8 cellular contexts compared by ENCODE assay signal in the genomic region with DNA sequence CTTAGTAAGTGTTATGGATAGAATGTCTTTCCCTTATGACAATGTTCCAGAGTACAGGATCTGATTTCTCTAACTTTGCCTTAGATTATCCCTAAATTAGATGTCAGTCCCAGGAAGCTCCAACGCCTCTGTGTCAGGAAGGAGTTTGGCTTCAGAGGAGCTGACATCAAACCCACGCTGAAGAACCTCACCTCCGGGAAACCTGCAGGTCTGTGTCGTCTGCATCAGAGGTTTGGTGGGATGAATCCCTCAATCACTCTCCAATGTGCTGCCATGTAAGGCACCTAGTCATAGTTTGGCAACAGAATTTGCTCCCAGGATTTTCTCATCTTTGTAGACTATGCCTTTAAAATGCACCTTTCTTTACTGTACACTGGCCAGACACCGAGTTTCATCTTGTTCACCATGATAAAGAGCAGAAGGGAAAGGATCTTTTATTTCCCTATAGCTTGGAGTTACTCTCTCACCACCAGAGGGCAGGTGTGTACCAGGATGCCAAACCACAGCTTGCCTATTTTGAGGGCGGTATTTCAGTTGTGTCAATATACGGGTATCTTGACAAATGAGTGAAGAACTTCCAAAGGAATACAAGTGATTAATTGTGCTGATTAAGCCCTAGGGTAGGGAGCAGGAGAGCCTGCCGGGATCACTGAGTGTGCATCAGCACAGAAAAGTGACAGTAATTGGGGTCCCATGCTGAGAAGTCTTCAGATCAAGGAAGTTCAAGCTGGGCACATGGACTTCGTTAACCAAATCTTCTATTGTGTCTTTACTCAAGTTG. TPM values are rescaled to one million over a fixed set of nuclear protein-coding genes. Genes with fewer than 3 reads are reported as not detected.
DNase-seq lines count a peak whose midpoint lies in the region; ATAC-seq and TF ChIP-seq lines count a peak whose summit lies in the region.

No MANE protein-coding gene starts in this region.

- H3K4me2 ChIP-seq in fibroblast of lung (ENCODE audit: extremely low read depth, insufficient read depth, low read length) = no peak overlapping the region

- H3K4me1 ChIP-seq in fibroblast of lung (ENCODE audit: control insufficient read depth, extremely low read depth, insufficient read depth, low read length) = no peaks in the 10 kb centered on the region

- H3K4me3 ChIP-seq in BJ (ENCODE audit: low read depth, low read length) (no peak overlapping the region), fibroblast of lung (replicated peaks in 1 of 4; ENCODE audit: control extremely low read depth in 1 of 4, insufficient read depth in 1 of 4, low read depth in 3 of 4, low read length in 4 of 4) (no peak overlapping the region)

- H3K36me3 ChIP-seq in BJ (ENCODE audit: control insufficient read depth, insufficient read depth, low read length) (no peaks in the 10 kb centered on the region), fibroblast of lung (ENCODE audit: control insufficient read depth, insufficient read depth, low read length) (no peaks in the 10 kb centered on the region)

- TF ChIP-seq CTCF in BJ (IDR thresholded peaks at IDR 0.05; ENCODE audit: insufficient read depth, low read depth, low read length) (peak; percentile 84), fibroblast of lung (conservative IDR thresholded peaks at IDR 0.05 in 1 of 2, IDR thresholded peaks at IDR 0.05 in 1 of 2; ENCODE audit: low read depth in 1 of 2, low read length in 2 of 2) (peak; percentile 66 to 87)

- H3K9ac ChIP-seq in fibroblast of lung (ENCODE audit: insufficient read depth, low read length) = no peak overlapping the region

- ATAC-seq in GM18517 (IDR thresholded peaks at IDR 0.05; ENCODE audit: unreplicated experiment) (peak; percentile 70), HG03060 (IDR thresholded peaks at IDR 0.05; ENCODE audit: low read depth, unreplicated experiment) (peak; percentile 61)

- no peak overlapping the region for H2AFZ ChIP-seq in fibroblast of lung (ENCODE audit: low read length)

- no peaks in the 10 kb centered on the region for H3K9me3 ChIP-seq in fibroblast of lung (ENCODE audit: control insufficient read depth, insufficient read depth, low read depth, low read length)

- POLR2A ChIA-PET in BJ (lab: Charles Lee) = no interaction called here

- H4K20me1 ChIP-seq in fibroblast of lung (ENCODE audit: control insufficient read depth, extremely low read depth, insufficient read depth, low read length) = no peaks in the 10 kb centered on the region

- CTCF ChIA-PET in BJ (lab: Yijun Ruan, JAX) = interaction anchor here (0.6 to 3.6 kb wide), 25 partner anchors 8 to 1337 kb away, joined by 3 to 31 read pairs (median 4); no protein-coding TSS in a partner anchor

- H3K27me3 ChIP-seq in BJ (ENCODE audit: control insufficient read depth, insufficient read depth, low read length) (no peaks in the 10 kb centered on the region), fibroblast of lung (ENCODE audit: control insufficient read depth, insufficient read depth, low read length) (no peaks in the 10 kb centered on the region)

- no peak overlapping the region for H3K27ac ChIP-seq in fibroblast of lung (ENCODE audit: insufficient read depth, low read length)

- no peaks in the 10 kb centered on the region for H3K79me2 ChIP-seq in fibroblast of lung (ENCODE audit: control insufficient read depth, insufficient read depth, low read length)

- no peak for DNase-seq in BJ (ENCODE audit: low read depth)
- peak; percentile 3 for DNase-seq in NCI-H526 treated with DMSO at 0.1 percent for 48 hours (lab: John Stamatoyannopoulos, UW)
- DNase-seq in activated CD8-positive, alpha-beta memory T cell treated with anti-CD3 and anti-CD28 coated beads, Interleukin-2, amount 50 U/mL, for 24 hours (ENCODE audit: extremely low read depth) = peak; percentile 6
- DNase-seq in fibroblast of lung (ENCODE audit: low read depth in 2 of 2) = peak; percentile 41 to 55
- DNase-seq in non-pigmented ciliary epithelial cell (ENCODE audit: low read depth) = peak; percentile 26
- DNase-seq in activated CD4-positive, CD25-positive, alpha-beta regulatory T cell treated with anti-CD3 and anti-CD28 coated beads, Interleukin-2, amount 50 U/mL, for 72 hours = no peak

RNA-seq across cellular contexts. Expression of a gene that starts 23.4 kb away (rescaled TPM):
- polyA plus RNA-seq in BJ (2011; rRNA removed) (not detected in 2 replicates), fibroblast of lung (not detected in 2 replicates)
- polyA minus RNA-seq in BJ (2011; rRNA and poly(A)+ RNA removed) = not detected in 2 replicates
- not detected in 2 replicates for total RNA-seq in fibroblast of lung
- polyA plus RNA-seq in fibroblast of lung (2012) = not detected in 2 replicates
- not detected in 2 replicates for polyA minus RNA-seq in fibroblast of lung (ENCODE audit: low replicate concordance)

Comparison
In these comparisons a context has a peak if more than half of its experiments do, and no peak if none do; other contexts are left out.
1. DNase-seq: peak in NCI-H526 treated with DMSO at 0.1 percent for 48 hours (single experiment), activated CD8-positive, alpha-beta memory T cell treated with anti-CD3 and anti-CD28 coated beads, Interleukin-2, amount 50 U/mL, for 24 hours (single experiment), fibroblast of lung (2 of 2) and non-pigmented ciliary epithelial cell (single experiment); none in BJ (single experiment) and activated CD4-positive, CD25-positive, alpha-beta regulatory T cell treated with anti-CD3 and anti-CD28 coated beads, Interleukin-2, amount 50 U/mL, for 72 hours (single experiment).